Comparison of ENCODE assay signal across 8 cellular contexts in genomic region chr13:112892759-112893569, GRCh38.
DNase-seq lines count a peak whose midpoint lies in the region; ATAC-seq and TF ChIP-seq lines count a peak whose summit lies in the region.

No MANE protein-coding gene starts in this region.

- peaks cover 16% of the 10 kb centered on the region for H3K4me1 Mint-ChIP-seq in mesothelial cell of epicardium
- peaks cover 2% of the 10 kb centered on the region for H3K4me1 Mint-ChIP-seq in activated CD8-positive, alpha-beta memory T cell treated with anti-CD3 and anti-CD28 coated beads, Interleukin-2, amount 10 ng/mL, durations not matched to agents 7 days and 5 days

- H3K27me3 Mint-ChIP-seq in mesothelial cell of epicardium (ENCODE audit: low read depth) = peaks cover 55% of the 10 kb centered on the region
- H3K27me3 Mint-ChIP-seq in activated CD8-positive, alpha-beta memory T cell treated with anti-CD3 and anti-CD28 coated beads, Interleukin-2, amount 10 ng/mL, durations not matched to agents 7 days and 5 days = peaks cover 30% of the 10 kb centered on the region

- ATAC-seq in HG03097 (IDR thresholded peaks at IDR 0.05; ENCODE audit: low FRiP score, unreplicated experiment) (peak; percentile 36), GM21723 (IDR thresholded peaks at IDR 0.05; ENCODE audit: unreplicated experiment) (no peak)
- no peak for ATAC-seq in activated CD8-positive, alpha-beta memory T cell treated with anti-CD3 and anti-CD28 coated beads, Interleukin-2, amount 10 ng/mL, durations not matched to agents 7 days and 5 days

- TF ChIP-seq CTCF in mesothelial cell of epicardium (IDR thresholded peaks at IDR 0.05; ENCODE audit: unreplicated experiment) = no peak

- H3K27ac Mint-ChIP-seq in mesothelial cell of epicardium = peak overlapping the region; percentile 59
- no peak overlapping the region for H3K27ac Mint-ChIP-seq in activated CD8-positive, alpha-beta memory T cell treated with anti-CD3 and anti-CD28 coated beads, Interleukin-2, amount 10 ng/mL, durations not matched to agents 7 days and 5 days

- H3K4me3 Mint-ChIP-seq in mesothelial cell of epicardium = peak overlapping the region; percentile 53
- H3K4me3 Mint-ChIP-seq in activated CD8-positive, alpha-beta memory T cell treated with anti-CD3 and anti-CD28 coated beads, Interleukin-2, amount 10 ng/mL, durations not matched to agents 7 days and 5 days = no peak overlapping the region

- CTCF ChIA-PET in activated CD8-positive, alpha-beta memory T cell treated with anti-CD3 and anti-CD28 coated beads, Interleukin-2, amount 10 ng/mL, durations not matched to agents 7 days and 5 days (lab: Charles Lee) = no interaction called here

- no peaks in the 10 kb centered on the region for H3K9me3 Mint-ChIP-seq in mesothelial cell of epicardium
- no peaks in the 10 kb centered on the region for H3K9me3 Mint-ChIP-seq in activated CD8-positive, alpha-beta memory T cell treated with anti-CD3 and anti-CD28 coated beads, Interleukin-2, amount 10 ng/mL, durations not matched to agents 7 days and 5 days (ENCODE audit: low read depth)

- peak; percentile 74 for DNase-seq in COR-L47 (lab: John Stamatoyannopoulos, UW)
- DNase-seq in UCSD-AML1 (lab: John Stamatoyannopoulos, UW; ENCODE audit: unreplicated experiment) = peak; percentile 33
- DNase-seq in mesothelial cell of epicardium (ENCODE audit: low spot score in 2 of 2, unreplicated experiment in 2 of 2) = no peak
- no peak for DNase-seq in NCI-H1930 (lab: John Stamatoyannopoulos, UW)
- no peak for DNase-seq in activated CD8-positive, alpha-beta memory T cell treated with anti-CD3 and anti-CD28 coated beads, Interleukin-2, amount 10 ng/mL, durations not matched to agents 7 days and 5 days
- DNase-seq in NK-92 treated with Interleukin-12 subunit alpha and Interleukin-12 subunit beta, amount 100 ng/mL, for 24 hours (lab: John Stamatoyannopoulos, UW) = no peak

- H3K36me3 Mint-ChIP-seq in mesothelial cell of epicardium = no peaks in the 10 kb centered on the region
- H3K36me3 Mint-ChIP-seq in activated CD8-positive, alpha-beta memory T cell treated with anti-CD3 and anti-CD28 coated beads, Interleukin-2, amount 10 ng/mL, durations not matched to agents 7 days and 5 days = no peaks in the 10 kb centered on the region

Comparison
In these comparisons a context has a peak if more than half of its experiments do, and no peak if none do; other contexts are left out.
1. DNase-seq: peak in COR-L47 (single experiment) and UCSD-AML1 (single experiment); none in mesothelial cell of epicardium (0 of 2), NCI-H1930 (0 of 2), activated CD8-positive, alpha-beta memory T cell treated with anti-CD3 and anti-CD28 coated beads, Interleukin-2, amount 10 ng/mL, durations not matched to agents 7 days and 5 days (single experiment) and NK-92 treated with Interleukin-12 subunit alpha and Interleukin-12 subunit beta, amount 100 ng/mL, for 24 hours (single experiment).